In genomic region chr15:67854358-67854757, GRCh38 we compare ENCODE assay signal across 14 cellular contexts.
"Had no signal": no experiment of that assay in that cellular context is flagged by ENCODE, and none has a peak within 500 bp of the region (broad histone marks: within the 10 kb centered on the region; RNA-seq: fewer than 3 reads in every experiment).

No MANE protein-coding gene starts in this region.

- H3K27me3 ChIP-seq: dorsolateral prefrontal cortex, sigmoid colon, transverse colon had no signal

- H3K4me3 ChIP-seq: dorsolateral prefrontal cortex, lung, sigmoid colon, transverse colon had no signal

- H3K9me3 ChIP-seq: transverse colon had no signal

- H3K4me1 ChIP-seq: transverse colon had no signal

- ATAC-seq: left colon; naive thymus-derived CD8-positive, alpha-beta T cell; stimulated activated naive B cell treated with anti-CD40 and anti-IgM and Interleukin-4, amounts not matched to agents 10 μg/mL and 1 μg/mL and 100 μg/mL, for 72 hours had no signal

- H3K27ac ChIP-seq: dorsolateral prefrontal cortex, sigmoid colon, transverse colon had no signal

- DNase-seq: activated CD4-positive, alpha-beta T cell treated with anti-CD3 and anti-CD28 coated beads for 1 hour; activated CD4-positive, alpha-beta T cell treated with anti-CD3 and anti-CD28 coated beads, Interleukin-2, amount 50 U/mL, for 48 hours; activated gamma-delta T cell; activated naive CD8-positive, alpha-beta T cell treated with anti-CD3 and anti-CD28 coated beads for 36 hours; activated T-cell treated with anti-CD3 and anti-CD28 coated beads, Interleukin-2, amount 50 U/mL, for 48 hours; anterior cingulate cortex; dorsolateral prefrontal cortex; immature natural killer cell; left colon; naive thymus-derived CD8-positive, alpha-beta T cell; sigmoid colon; stimulated activated naive B cell treated with anti-CD40 and anti-IgM and Interleukin-4, amounts not matched to agents 10 μg/mL and 1 μg/mL and 100 μg/mL, for 72 hours; transverse colon had no signal

- H3K36me3 ChIP-seq: sigmoid colon, transverse colon had no signal
